ENCODE assay signal across 13 cellular contexts in the genomic region with DNA sequence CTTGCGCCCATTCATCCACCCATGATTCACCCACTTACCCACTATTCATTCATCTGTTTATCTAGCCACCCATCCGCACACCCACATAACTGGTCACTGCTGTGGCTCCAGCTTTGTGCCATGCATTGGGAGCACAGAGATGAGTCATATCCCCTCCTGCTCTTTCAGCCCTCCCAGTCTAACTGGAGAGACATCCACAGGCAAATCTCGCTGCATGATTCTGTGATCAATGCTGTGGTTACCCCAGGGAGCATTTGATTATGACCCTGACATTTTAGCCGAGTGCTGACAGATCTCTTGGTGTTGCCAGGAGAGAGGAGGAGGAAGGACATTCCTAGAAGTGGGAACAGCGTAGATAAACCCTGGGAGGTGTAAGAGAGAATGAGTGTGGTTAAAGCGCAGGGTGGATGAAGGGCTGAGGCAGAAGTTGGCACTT. TPM values are rescaled to one million over a fixed set of nuclear protein-coding genes. Genes with fewer than 3 reads are reported as not detected.
DNase-seq lines count a peak whose midpoint lies in the region; ATAC-seq and TF ChIP-seq lines count a peak whose summit lies in the region.
"Had no signal": no experiment of that assay in that cellular context is flagged by ENCODE, and none has a peak within 500 bp of the region (broad histone marks: within the 10 kb centered on the region; RNA-seq: fewer than 3 reads in every experiment).

No MANE protein-coding gene starts in this region.

- ATAC-seq in left colon = no peak

- DNase-seq in COLO668 (lab: John Stamatoyannopoulos, UW; ENCODE audit: unreplicated experiment) (peak; percentile 17), M059J (ENCODE audit: low read depth) (peak; percentile 94), astrocyte of the spinal cord (ENCODE audit: low read depth, low spot score) (peak; percentile 68), kidney tubule cell (ENCODE audit: low spot score) (peak; percentile 97), D341Med (ENCODE audit: low spot score) (no peak), NCI-H748 (lab: John Stamatoyannopoulos, UW; ENCODE audit: unreplicated experiment) (no peak), left colon (no peak)
- no peak for DNase-seq in activated effector memory CD4-positive, alpha-beta T cell treated with anti-CD3 and anti-CD28 coated beads, Interleukin-2, amount 50 U/mL, for 16 hours
- DNase-seq: activated CD4-positive, alpha-beta memory T cell treated with anti-CD3 and anti-CD28 coated beads, Interleukin-2, amount 10 ng/mL, durations not matched to agents 7 days and 5 days; Caco-2; NCI-H510A treated with DMSO at 0.1 percent for 48 hours had no signal

- in situ Hi-C loops in astrocyte of the spinal cord (cut with HindIII; ENCODE audit: low sequenced_read_pairs) = no loop called here

- intact Hi-C loops in left colon (cut with DNase I, micrococcal nuclease) = no loop called here

- no peak for TF ChIP-seq CTCF in astrocyte of the spinal cord (IDR thresholded peaks at IDR 0.05; ENCODE audit: low read depth, low read length)

- no peak overlapping the region for H3K4me3 ChIP-seq in astrocyte of the spinal cord (ENCODE audit: low read depth, low read length)
- H3K4me3 ChIP-seq: prostate gland, SK-N-MC had no signal

RNA-seq across cellular contexts. Expression of a gene that starts 10.4 kb away (rescaled TPM):
- 23.1 and 25.4 TPM in 2 replicates for total RNA-seq in M059J (2014; rRNA removed; shearing (Covaris generic))
- total RNA-seq in left colon = 1 to 10 TPM; 4.0 to 5.8 TPM

RNA-seq across cellular contexts. Expression of a gene that starts 22.4 kb away (rescaled TPM):
- total RNA-seq in M059J (2014; rRNA removed; shearing (Covaris generic)) = 107 and 123 TPM in 2 replicates
- total RNA-seq in left colon = 10 to 100 TPM; 19.5 to 25.1 TPM

RNA-seq across cellular contexts. Expression of a gene that starts 23.2 kb away (rescaled TPM):
- 248 and 277 TPM in 2 replicates for total RNA-seq in M059J (2014; rRNA removed; shearing (Covaris generic))
- 100 to 1,000 TPM; 152 to 207 TPM for total RNA-seq in left colon

RNA-seq across cellular contexts. Expression of a gene that starts 28.3 kb away (rescaled TPM):
- 0.05 TPM in 1 of 2 replicates, not detected in the other for total RNA-seq in M059J (2014; rRNA removed; shearing (Covaris generic))
- 10 to 100 TPM; 16.7 to 24.1 TPM for total RNA-seq in left colon

RNA-seq across cellular contexts. Expression of a gene that starts 41.1 kb away (rescaled TPM):
- 6.7 and 9.3 TPM in 2 replicates for total RNA-seq in M059J (2014; rRNA removed; shearing (Covaris generic))
- 10 to 100 TPM; 11.6 to 15.7 TPM for total RNA-seq in left colon

Comparison
In these comparisons a context has a peak if more than half of its experiments do, and no peak if none do; other contexts are left out.
1. DNase-seq: peak in COLO668 (single experiment), M059J (single experiment), astrocyte of the spinal cord (single experiment) and kidney tubule cell (single experiment); none in D341Med (single experiment), NCI-H748 (single experiment), left colon (0 of 2) and activated effector memory CD4-positive, alpha-beta T cell treated with anti-CD3 and anti-CD28 coated beads, Interleukin-2, amount 50 U/mL, for 16 hours (single experiment).